13 cellular contexts compared by ENCODE assay signal in genomic region chr22:18048441-18048898, GRCh38. TPM values are rescaled to one million over a fixed set of nuclear protein-coding genes. Genes with fewer than 3 reads are reported as not detected.
A peak's percentile ranks its signal among the peaks of the same experiment; 100 is the strongest.
DNase-seq lines count a peak whose midpoint lies in the region; ATAC-seq and TF ChIP-seq lines count a peak whose summit lies in the region.
"Had no signal": no experiment of that assay in that cellular context is flagged by ENCODE, and none has a peak within 500 bp of the region (broad histone marks: within the 10 kb centered on the region; RNA-seq: fewer than 3 reads in every experiment).

No MANE protein-coding gene starts in this region.

- H3K36me3 ChIP-seq in left lung: no peaks in the 10 kb centered on the region
- H3K36me3 ChIP-seq in stomach: no peaks in the 10 kb centered on the region
- H3K36me3 ChIP-seq in prostate gland: no peaks in the 10 kb centered on the region

- no peak for TF ChIP-seq EP300 in stomach (IDR thresholded peaks at IDR 0.05)

- H3K4me3 ChIP-seq in left lung: no peak overlapping the region
- H3K4me3 ChIP-seq in stomach: peak overlapping the region in 1 of 4 donors; percentile 5
- H3K4me3 ChIP-seq in prostate gland: no peak overlapping the region

- H3K4me1 ChIP-seq in left lung (no peaks in the 10 kb centered on the region), stomach (peaks cover 9 to 26% (median 9%) of the 10 kb centered on the region in 4 donors), prostate gland (replicated peaks) (peaks cover 4% of the 10 kb centered on the region)

- TF ChIP-seq CTCF in left lung (IDR thresholded peaks at IDR 0.05) (no peak), stomach (IDR thresholded peaks at IDR 0.05) (no peak), prostate gland (IDR thresholded peaks at IDR 0.05) (no peak)

- 41 to 54% (median 52%) methylated on average over 28 to 29 of the region's 29 CpGs for WGBS in stomach, 5 donors
- 58% methylated on average over 29 of the region's 29 CpGs for WGBS in prostate gland

- peaks cover 6 to 13% of the 10 kb centered on the region in 2 donors for H3K27me3 ChIP-seq in left lung
- H3K27me3 ChIP-seq in stomach: no peaks in the 10 kb centered on the region
- H3K27me3 ChIP-seq in prostate gland (replicated peaks; ENCODE audit: insufficient read depth): no peaks in the 10 kb centered on the region

- H3K9me3 ChIP-seq in left lung (no peaks in the 10 kb centered on the region), stomach (no peaks in the 10 kb centered on the region), prostate gland (no peaks in the 10 kb centered on the region)

- H3K27ac ChIP-seq in left lung (peak overlapping the region in 1 of 2 donors; percentile 39), stomach (peak overlapping the region; percentile 64 to 80 (median 71)), prostate gland (no peak overlapping the region)

- ATAC-seq in left lung (peak; percentile 68), HG02885 (IDR thresholded peaks at IDR 0.05; ENCODE audit: poor library complexity, unreplicated experiment) (no peak)
- ATAC-seq: left lobe of liver had no signal

- TF ChIP-seq POLR2A in stomach (IDR thresholded peaks at IDR 0.05) (no peak), prostate gland (IDR thresholded peaks at IDR 0.05) (no peak)

- intact Hi-C loops in left lung (cut with DNase I) (no loop called here), stomach (cut with DNase I; ENCODE audit: low total_unique reads) (no loop called here), prostate gland (cut with DNase I) (no loop called here)

- DNase-seq in EL (peak; percentile 66), amniotic epithelial cell (ENCODE audit: low read depth) (peak; percentile 68), left lung (peak in 1 of 2 donors; percentile 46), stomach (no peak), NCI-H1417 treated with DMSO at 0.1 percent for 48 hours (lab: John Stamatoyannopoulos, UW) (no peak), putamen (ENCODE audit: low spot score) (no peak), prostate gland (ENCODE audit: low spot score) (no peak)
- DNase-seq: activated CD4-positive, alpha-beta T cell treated with anti-CD3 and anti-CD28 coated beads, Interleukin-2, amount 10 ng/mL, durations not matched to agents 7 days and 5 days; activated effector memory CD4-positive, alpha-beta T cell treated with Interleukin-2 at 50 U/mL for 16 hours; central memory CD4-positive, alpha-beta T cell; NCI-H69 had no signal

RNA-seq across cellular contexts. Expression of gene MICAL3, which starts 24.1 kb away (rescaled TPM):
- 10 to 100 TPM; 24.9 to 29.8 TPM for total RNA-seq in left lung
- 100 to 1,000 TPM in 1 of 5 donors, 10 to 100 TPM in 4; 17.5 to 130 (median 37.3) TPM for total RNA-seq in stomach
- polyA plus RNA-seq in stomach: 1 to 10 TPM; 3.5 to 5.1 (median 4.9) TPM
- total RNA-seq in prostate gland: 10 to 100 TPM; 58.6 to 78.7 TPM

RNA-seq across cellular contexts. Expression of gene PEX26, which starts 29.3 kb away (rescaled TPM):
- 10 to 100 TPM; 35.8 to 39.4 TPM for total RNA-seq in left lung
- total RNA-seq in stomach: 100 to 1,000 TPM in 1 of 5 donors, 10 to 100 TPM in 4; 11.7 to 564 (median 17.9) TPM
- polyA plus RNA-seq in stomach: 10 to 100 TPM in 2 of 3 donors, 1 to 10 TPM in 1; 6.7 to 20.5 (median 12.7) TPM
- 10 to 100 TPM; 34.7 to 38.2 TPM for total RNA-seq in prostate gland

Comparison
In these comparisons a context has a peak if more than half of its experiments do, and no peak if none do; other contexts are left out.
1. DNase-seq: peak in EL (single experiment) and amniotic epithelial cell (single experiment); none in stomach (single experiment), NCI-H1417 treated with DMSO at 0.1 percent for 48 hours (single experiment), putamen (single experiment) and prostate gland (single experiment).
2. H3K27ac ChIP-seq: peak in stomach (5 of 5); none in prostate gland (0 of 2).